Comparison of ENCODE assay signal across 19 cellular contexts in genomic region chr2:128589681-128590080, GRCh38.
DNase-seq lines count a peak whose midpoint lies in the region; ATAC-seq and TF ChIP-seq lines count a peak whose summit lies in the region.
"Had no signal": no experiment of that assay in that cellular context is flagged by ENCODE, and none has a peak within 500 bp of the region (broad histone marks: within the 10 kb centered on the region; RNA-seq: fewer than 3 reads in every experiment).

No MANE protein-coding gene starts in this region.

- 0 out of 2 replicates have a peak, but pooled peaks have one; percentile 19 for TF ChIP-seq CTCF in WERI-Rb-1 (IDR thresholded peaks at IDR 0.05; ENCODE audit: low read depth, low read length)

- H3K9me3 ChIP-seq in WERI-Rb-1 (ENCODE audit: severe bottlenecking) = no peaks in the 10 kb centered on the region
- H3K9me3 ChIP-seq: SK-N-SH had no signal

- H3K27me3 ChIP-seq in WERI-Rb-1 (ENCODE audit: insufficient read depth, low read depth, severe bottlenecking) = peaks cover 33% of the 10 kb centered on the region
- H3K27me3 ChIP-seq: BLaER1 treated with 17β-estradiol and CSF1 and Interleukin-3, amounts not matched to agents 10 nM and 100 nM had no signal

- peak; percentile 46 for DNase-seq in cardiac septum (ENCODE audit: low spot score)
- DNase-seq in left cardiac atrium = no peak
- no peak for DNase-seq in WERI-Rb-1
- DNase-seq in iPS DF 19.7 (ENCODE audit: low read depth, low spot score) = peak; percentile 3
- DNase-seq in NCI-H1930 (lab: John Stamatoyannopoulos, UW) = no peak
- DNase-seq in AG08395 (ENCODE audit: low spot score) = no peak
- no peak for DNase-seq in NCI-H1092 treated with DMSO at 0.1 percent for 48 hours (lab: John Stamatoyannopoulos, UW)
- DNase-seq: CD8-positive, alpha-beta memory T cell; DMS53; NCI-H1417; NCI-H187 treated with DMSO at 0.1 percent for 48 hours; NCI-H226; NCI-H524; PC-3; RPMI8226; SHP77 treated with DMSO at 0.1 percent for 48 hours; SK-N-SH had no signal

- no peak overlapping the region for H3K4me3 ChIP-seq in WERI-Rb-1 (ENCODE audit: low read depth, low read length)
- H3K4me3 ChIP-seq: BLaER1 treated with 17β-estradiol and CSF1 and Interleukin-3, amounts not matched to agents 10 nM and 100 nM had no signal

- intact Hi-C loops in cardiac septum (cut with DNase I) = no loop called here
- intact Hi-C loops in left cardiac atrium (cut with DNase I) = no loop called here

- ATAC-seq in left cardiac atrium (no peak), GM19023 (IDR thresholded peaks at IDR 0.05; ENCODE audit: unreplicated experiment) (no peak)
- ATAC-seq: PC-3 had no signal

- H3K27ac ChIP-seq in WERI-Rb-1 = no peak overlapping the region
- H3K27ac ChIP-seq: BLaER1 treated with 17β-estradiol and CSF1 and Interleukin-3, amounts not matched to agents 10 nM and 100 nM had no signal

- no peaks in the 10 kb centered on the region for H3K36me3 ChIP-seq in WERI-Rb-1
- H3K36me3 ChIP-seq: BLaER1 treated with 17β-estradiol and CSF1 and Interleukin-3, amounts not matched to agents 10 nM and 100 nM had no signal

Comparison
In these comparisons a context has a peak if more than half of its experiments do, and no peak if none do; other contexts are left out.
1. DNase-seq: peak in cardiac septum (single experiment) and iPS DF 19.7 (single experiment); none in left cardiac atrium (single experiment), WERI-Rb-1 (single experiment), NCI-H1930 (0 of 2), AG08395 (single experiment) and NCI-H1092 treated with DMSO at 0.1 percent for 48 hours (single experiment).